18 cellular contexts compared by ENCODE assay signal in genomic region chr6:11065436-11066202, GRCh38.
"Had no signal": no experiment of that assay in that cellular context is flagged by ENCODE, and none has a peak within 500 bp of the region (broad histone marks: within the 10 kb centered on the region; RNA-seq: fewer than 3 reads in every experiment).

No MANE protein-coding gene starts in this region.

- FAIRE-seq: endometrium had no signal

- H3K27me3 ChIP-seq: ascending aorta, right atrium auricular region, suprapubic skin had no signal

- H3K4me1 ChIP-seq: ascending aorta, left lung, prostate gland, right atrium auricular region, suprapubic skin had no signal

- ATAC-seq: activated T-cell treated with anti-CD3 and anti-CD28 coated beads, Interleukin-2, amount 50 U/mL, for 72 hours; left lung; stimulated activated naive CD8-positive, alpha-beta T cell treated with anti-CD3 and anti-CD28 coated beads, Interleukin-15, amount 100 ng/mL, for 72 hours had no signal

- H3K27ac ChIP-seq: ascending aorta, coronary artery, left lung, prostate gland, right atrium auricular region, suprapubic skin had no signal

- H3K4me3 ChIP-seq: ascending aorta, coronary artery, left lung, prostate gland, right atrium auricular region, suprapubic skin had no signal

- DNase-seq: activated CD4-positive, alpha-beta T cell treated with anti-CD3 and anti-CD28 coated beads for 1 hour; activated CD4-positive, alpha-beta T cell treated with anti-CD3 and anti-CD28 coated beads, Interleukin-2, amount 50 U/mL, for 4 hours; activated effector memory CD4-positive, alpha-beta T cell treated with anti-CD3 and anti-CD28 coated beads, Interleukin-2, amount 50 U/mL, for 16 hours; activated naive CD4-positive, alpha-beta T cell treated with anti-CD3 and anti-CD28 coated beads, Interleukin-2, amount 50 U/mL, for 16 hours; activated T-cell treated with anti-CD3 and anti-CD28 coated beads, Interleukin-2, amount 50 U/mL, for 72 hours; foreskin melanocyte; left lung; nephron progenitor cell; stimulated activated naive CD8-positive, alpha-beta T cell treated with anti-CD3 and anti-CD28 coated beads, Interleukin-15, amount 100 ng/mL, for 72 hours; T-helper 1 cell; T1000; trophoblast cell had no signal

- H3K36me3 ChIP-seq: ascending aorta, left lung, prostate gland, right atrium auricular region, suprapubic skin had no signal

- H3K9me3 ChIP-seq: ascending aorta, left lung, prostate gland, right atrium auricular region, suprapubic skin had no signal
